Comparison of ENCODE assay signal across 2 cellular contexts in genomic region chr1:247298701-247299100, GRCh38.
TF ChIP-seq lines count a peak whose summit lies in the region.

No MANE protein-coding gene starts in this region.

TF ChIP-seq in IMR-90, 13 proteins besides CTCF, POLR2A, EP300 and RAD21:
- no peak for TF ChIP-seq USF2 (IDR thresholded peaks at IDR 0.05; ENCODE audit: low read depth, low read length)
- TF ChIP-seq MXI1 (IDR thresholded peaks at IDR 0.05; ENCODE audit: borderline replicate concordance, low read depth, low read length) = no peak
- TF ChIP-seq MAFK (IDR thresholded peaks at IDR 0.05; ENCODE audit: low read depth, low read length) = no peak
- TF ChIP-seq SMC3 (IDR thresholded peaks at IDR 0.05; ENCODE audit: low read depth, low read length) = no peak
- TF ChIP-seq ELK1 (IDR thresholded peaks at IDR 0.05; ENCODE audit: borderline replicate concordance, low read depth, low read length) = no peak
- no peak for TF ChIP-seq NFE2L2 (IDR thresholded peaks at IDR 0.05; ENCODE audit: low read depth, low read length)
- no peak for TF ChIP-seq MAZ (IDR thresholded peaks at IDR 0.05; ENCODE audit: borderline replicate concordance, low read depth, low read length)
- no peak for TF ChIP-seq RCOR1 (IDR thresholded peaks at IDR 0.05; ENCODE audit: insufficient replicate concordance, low read length)
- TF ChIP-seq RFX5 (IDR thresholded peaks at IDR 0.05; ENCODE audit: low read depth, low read length) = no peak
- no peak for TF ChIP-seq CEBPB (IDR thresholded peaks at IDR 0.05; ENCODE audit: low read depth, low read length)

TF ChIP-seq in K562, 482 proteins besides CTCF, POLR2A, EP300 and RAD21:
- no peak for TF ChIP-seq ZNF639 (CRISPR knock-in tag; conservative IDR thresholded peaks at IDR 0.05 in 1 of 2, IDR thresholded peaks at IDR 0.05 in 1 of 2)
- TF ChIP-seq NR2C2 (CRISPR knock-in tag; IDR thresholded peaks at IDR 0.05) = no peak
- TF ChIP-seq NR2C2 (tag; IDR thresholded peaks at IDR 0.05) = no peak
- TF ChIP-seq DEAF1 (CRISPR knock-in tag; IDR thresholded peaks at IDR 0.05) = no peak
